Comparison of ENCODE assay signal across 1 cellular context in the genomic region with DNA sequence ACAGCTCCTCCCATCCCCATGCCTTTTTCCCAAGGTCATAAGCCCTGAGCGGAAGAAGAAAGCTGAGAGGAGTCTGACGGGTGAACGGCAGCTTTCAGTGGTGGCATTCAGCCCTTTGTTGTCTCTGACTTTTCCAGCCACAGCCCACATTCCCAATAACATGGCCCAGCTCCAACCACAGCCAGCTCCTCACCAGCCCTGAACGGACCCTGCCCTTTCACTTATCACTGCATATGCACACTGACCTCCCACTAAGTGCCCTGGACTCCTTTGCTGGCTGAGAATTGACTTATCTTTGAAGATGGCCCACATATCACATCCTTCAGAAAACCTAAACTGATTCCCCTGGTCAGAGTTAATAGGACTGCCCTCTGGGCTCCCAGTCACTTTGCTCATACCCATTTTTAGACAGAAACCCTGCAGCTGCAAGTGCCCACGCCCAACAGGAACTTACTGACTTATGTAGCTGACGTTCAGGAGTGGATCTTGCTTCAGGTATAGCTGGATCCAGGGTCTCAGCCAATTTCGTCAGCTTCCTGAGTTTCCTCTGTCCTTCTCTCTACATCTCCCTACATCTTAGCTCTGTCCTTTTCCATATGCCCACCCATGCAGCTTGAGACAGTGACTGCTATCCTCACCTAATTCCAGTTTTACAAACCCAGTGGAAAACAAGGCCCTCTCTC.
TF ChIP-seq lines count a peak whose summit lies in the region.

No MANE protein-coding gene starts in this region.

TF ChIP-seq in liver, 16 proteins besides CTCF, POLR2A, EP300 and RAD21 (continued from another document):
- TF ChIP-seq REST (IDR thresholded peaks at IDR 0.05) = no peak
- no peak for TF ChIP-seq JUND (IDR thresholded peaks at IDR 0.05)
- no peak for TF ChIP-seq HNF4G (IDR thresholded peaks at IDR 0.05)
- no peak for TF ChIP-seq TAF1 (conservative IDR thresholded peaks at IDR 0.05)
